8 cellular contexts compared by ENCODE assay signal in the genomic region with DNA sequence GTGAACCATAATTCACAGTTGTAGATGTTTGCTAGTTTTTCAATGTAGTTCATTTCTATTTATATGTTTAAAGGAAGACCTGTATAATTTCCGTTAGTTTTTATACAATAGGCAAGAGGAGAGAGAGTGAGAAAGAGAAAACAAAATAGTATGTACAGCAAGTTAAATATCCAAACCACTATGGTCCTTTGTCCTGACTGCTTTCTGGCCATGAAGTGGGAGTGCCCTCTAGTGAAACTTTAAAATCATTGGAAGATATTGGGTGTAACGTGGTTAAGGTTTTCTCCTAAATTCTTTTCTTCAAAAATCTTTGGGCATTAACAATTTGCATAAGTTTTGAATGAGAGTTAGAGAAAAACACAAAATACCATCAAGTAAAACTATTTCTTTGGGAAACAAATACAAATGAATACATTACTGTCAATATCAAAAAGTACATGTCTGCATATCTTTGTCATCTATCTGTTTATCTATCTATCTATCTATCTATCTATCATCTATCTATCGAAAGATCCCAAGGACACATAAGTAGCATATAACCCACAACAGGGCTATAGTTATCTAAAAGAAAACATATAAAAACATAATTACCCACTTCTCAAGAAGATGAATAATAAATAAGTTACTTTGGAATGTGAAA.
DNase-seq lines count a peak whose midpoint lies in the region; ATAC-seq and FAIRE-seq lines count a peak whose summit lies in the region.

No MANE protein-coding gene starts in this region.

- FAIRE-seq in TTC549 (lab: Jason Lieb, UNC) (peak; percentile 32), islet of Langerhans (lab: Jason Lieb, UNC) (peak; percentile 95)

- peaks cover 4% of the 10 kb centered on the region for H3K27me3 Mint-ChIP-seq in activated T-helper 2 cell treated with anti-CD3 and anti-CD28 coated beads, Interferon-gamma antibody, Interleukin-2, Interleukin-4, amounts not matched to agents 10 μg/mL and 5 μg/mL and 100 μg/mL, durations not matched to agents 14 hours and 24 hours and 36 hours (ENCODE audit: low read depth)

- intact Hi-C loops in activated T-helper 2 cell treated with anti-CD3 and anti-CD28 coated beads, Interferon-gamma antibody, Interleukin-2, Interleukin-4, amounts not matched to agents 10 μg/mL and 5 μg/mL and 100 μg/mL, durations not matched to agents 14 hours and 24 hours and 36 hours (cut with micrococcal nuclease): no loop called here

- ATAC-seq in HG03354 (IDR thresholded peaks at IDR 0.05; ENCODE audit: poor library complexity, severe bottlenecking, unreplicated experiment): no peak
- no peak for ATAC-seq in GM18861 (IDR thresholded peaks at IDR 0.05; ENCODE audit: unreplicated experiment)

- no peaks in the 10 kb centered on the region for H3K9me3 Mint-ChIP-seq in activated T-helper 2 cell treated with anti-CD3 and anti-CD28 coated beads, Interferon-gamma antibody, Interleukin-2, Interleukin-4, amounts not matched to agents 10 μg/mL and 5 μg/mL and 100 μg/mL, durations not matched to agents 14 hours and 24 hours and 36 hours

- peak; percentile 9 for DNase-seq in GF-D8 (lab: John Stamatoyannopoulos, UW)
- peak; percentile 24 for DNase-seq in NCI-H1092 (lab: John Stamatoyannopoulos, UW)
- no peak for DNase-seq in activated T-helper 2 cell treated with anti-CD3 and anti-CD28 coated beads, Interferon-gamma antibody, Interleukin-2, Interleukin-4, amounts not matched to agents 10 μg/mL and 5 μg/mL and 100 μg/mL, durations not matched to agents 14 hours and 24 hours and 36 hours (ENCODE audit: low spot score)
- no peak for DNase-seq in GM03348 (ENCODE audit: low spot score)

- H3K4me3 Mint-ChIP-seq in activated T-helper 2 cell treated with anti-CD3 and anti-CD28 coated beads, Interferon-gamma antibody, Interleukin-2, Interleukin-4, amounts not matched to agents 10 μg/mL and 5 μg/mL and 100 μg/mL, durations not matched to agents 14 hours and 24 hours and 36 hours (ENCODE audit: low read depth): no peak overlapping the region

- H3K4me1 Mint-ChIP-seq in activated T-helper 2 cell treated with anti-CD3 and anti-CD28 coated beads, Interferon-gamma antibody, Interleukin-2, Interleukin-4, amounts not matched to agents 10 μg/mL and 5 μg/mL and 100 μg/mL, durations not matched to agents 14 hours and 24 hours and 36 hours (ENCODE audit: low read depth): no peaks in the 10 kb centered on the region

- H3K36me3 Mint-ChIP-seq in activated T-helper 2 cell treated with anti-CD3 and anti-CD28 coated beads, Interferon-gamma antibody, Interleukin-2, Interleukin-4, amounts not matched to agents 10 μg/mL and 5 μg/mL and 100 μg/mL, durations not matched to agents 14 hours and 24 hours and 36 hours (ENCODE audit: low read depth): no peaks in the 10 kb centered on the region

- H3K27ac Mint-ChIP-seq in activated T-helper 2 cell treated with anti-CD3 and anti-CD28 coated beads, Interferon-gamma antibody, Interleukin-2, Interleukin-4, amounts not matched to agents 10 μg/mL and 5 μg/mL and 100 μg/mL, durations not matched to agents 14 hours and 24 hours and 36 hours: no peak overlapping the region

Comparison
In these comparisons a context has a peak if more than half of its experiments do, and no peak if none do; other contexts are left out.
1. DNase-seq: peak in GF-D8 (single experiment) and NCI-H1092 (single experiment); none in activated T-helper 2 cell treated with anti-CD3 and anti-CD28 coated beads, Interferon-gamma antibody, Interleukin-2, Interleukin-4, amounts not matched to agents 10 μg/mL and 5 μg/mL and 100 μg/mL, durations not matched to agents 14 hours and 24 hours and 36 hours (single experiment) and GM03348 (single experiment).